In genomic region chr20:25584905-25585704, GRCh38 we compare ENCODE assay signal across 7 cellular contexts.
DNase-seq lines count a peak whose midpoint lies in the region; ATAC-seq and TF ChIP-seq lines count a peak whose summit lies in the region.

Gene NINL, minus strand, starts transcription at chr20:25585531. Its CDS starts 58,944 bp downstream, at chr20:25526587.

- H3K9me3 ChIP-seq in SK-N-MC (ENCODE audit: low read depth, low read length): no peaks in the 10 kb centered on the region

- peak; percentile 78 for DNase-seq in GM13977 (ENCODE audit: low spot score)
- DNase-seq in SK-N-MC (ENCODE audit: low read depth, low spot score): no peak
- no peak for DNase-seq in astrocyte of the cerebellum (ENCODE audit: low read depth)
- DNase-seq in hypothalamus (lab: John Stamatoyannopoulos, UW): peak in 36 of 51 donors; percentile 4 to 62 (median 23)
- peak; percentile 91 for DNase-seq in retina

- H3K4me3 ChIP-seq in SK-N-MC: peak within 1 kb of the TSS; percentile 95
- peak within 1 kb of the TSS; percentile 66 for H3K4me3 ChIP-seq in astrocyte of the cerebellum (ENCODE audit: low read depth, low read length)

- peak within 1 kb of the TSS; percentile 80 for H3K27ac ChIP-seq in SK-N-MC

- no peak for TF ChIP-seq CTCF in GM13977 (IDR thresholded peaks at IDR 0.05; ENCODE audit: extremely low read depth, insufficient read depth, missing control alignments)
- TF ChIP-seq CTCF in astrocyte of the cerebellum (IDR thresholded peaks at IDR 0.05; ENCODE audit: low read depth, low read length, missing control alignments): no peak

- peaks cover 10% of the 10 kb centered on the region; the same call in 1 of the 2 replicates for H3K36me3 ChIP-seq in SK-N-MC (ENCODE audit: insufficient read depth, low read length)

- peak within 1 kb of the TSS; percentile 94 for H3K9ac ChIP-seq in SK-N-MC (ENCODE audit: insufficient read length)

- in situ Hi-C loops in GM13977 (cut with MboI; ENCODE audit: low pct_unique_long_range_greater_than_20kb, low sequenced_read_pairs, unreplicated experiment) (no loop called here), astrocyte of the cerebellum (cut with HindIII; ENCODE audit: low sequenced_read_pairs) (no loop called here)

- ATAC-seq in HG03175 (IDR thresholded peaks at IDR 0.05; ENCODE audit: unreplicated experiment) (peak; percentile 52), HG02610 (IDR thresholded peaks at IDR 0.05; ENCODE audit: unreplicated experiment) (no peak)

Comparison
In these comparisons a context has a peak if more than half of its experiments do, and no peak if none do; other contexts are left out.
1. DNase-seq: peak in GM13977 (single experiment), hypothalamus (36 of 51) and retina (single experiment); none in SK-N-MC (single experiment) and astrocyte of the cerebellum (single experiment).